Comparison of ENCODE assay signal across 1 cellular context in genomic region chr1:21630571-21631338, GRCh38.
TF ChIP-seq lines count a peak whose summit lies in the region.

No MANE protein-coding gene starts in this region.

TF ChIP-seq in IMR-90, 13 proteins besides CTCF, POLR2A, EP300 and RAD21:
- no peak for TF ChIP-seq MXI1 (IDR thresholded peaks at IDR 0.05; ENCODE audit: borderline replicate concordance, low read depth, low read length)
- TF ChIP-seq ELK1 (IDR thresholded peaks at IDR 0.05; ENCODE audit: borderline replicate concordance, low read depth, low read length) = no peak
- TF ChIP-seq FOS (IDR thresholded peaks at IDR 0.05; ENCODE audit: low read depth, low read length) = no peak
- no peak for TF ChIP-seq USF2 (IDR thresholded peaks at IDR 0.05; ENCODE audit: low read depth, low read length)
- TF ChIP-seq CEBPB (IDR thresholded peaks at IDR 0.05; ENCODE audit: low read depth, low read length) = no peak
- TF ChIP-seq NFE2L2 (IDR thresholded peaks at IDR 0.05; ENCODE audit: low read depth, low read length) = no peak
- no peak for TF ChIP-seq MAZ (IDR thresholded peaks at IDR 0.05; ENCODE audit: borderline replicate concordance, low read depth, low read length)
- TF ChIP-seq RCOR1 (IDR thresholded peaks at IDR 0.05; ENCODE audit: insufficient replicate concordance, low read length) = no peak
- no peak for TF ChIP-seq RFX5 (IDR thresholded peaks at IDR 0.05; ENCODE audit: low read depth, low read length)
- TF ChIP-seq BHLHE40 (IDR thresholded peaks at IDR 0.05; ENCODE audit: low read depth, low read length) = no peak
- TF ChIP-seq SMC3 (IDR thresholded peaks at IDR 0.05; ENCODE audit: low read depth, low read length) = no peak
- no peak for TF ChIP-seq MAFK (IDR thresholded peaks at IDR 0.05; ENCODE audit: low read depth, low read length)
- TF ChIP-seq CHD1 (IDR thresholded peaks at IDR 0.05; ENCODE audit: low read depth, low read length) = no peak
